8 cellular contexts compared by ENCODE assay signal in genomic region chr6:170290306-170291128, GRCh38. TPM values are rescaled to one million over a fixed set of nuclear protein-coding genes. Genes with fewer than 3 reads are reported as not detected.
DNase-seq lines count a peak whose midpoint lies in the region; ATAC-seq and TF ChIP-seq lines count a peak whose summit lies in the region.

TSS of gene DLL1 (minus strand) at chr6:170291078. CDS start at chr6:170290139, 939 bp downstream.

- no peaks in the 10 kb centered on the region for H3K4me1 ChIP-seq in osteoblast (ENCODE audit: insufficient read depth, low read length)

- peak within 1 kb of the TSS; percentile 81 for H3K4me2 ChIP-seq in osteoblast (ENCODE audit: insufficient read depth, low read length)

- H3K4me3 Mint-ChIP-seq in activated naive CD8-positive, alpha-beta T cell treated with anti-CD3 and anti-CD28 coated beads, Interleukin-2, amount 10 ng/mL, durations not matched to agents 7 days and 5 days: peak within 1 kb of the TSS; percentile 90

- DNase-seq in AG10803 (ENCODE audit: low read depth) (peak; percentile 40), NCI-H748 (lab: John Stamatoyannopoulos, UW; ENCODE audit: unreplicated experiment) (peak; percentile 97), cardiac septum (ENCODE audit: low spot score) (peak; percentile 78), osteoblast (ENCODE audit: insufficient read length, low spot score, missing footprints) (peak; percentile 93)
- DNase-seq in activated naive CD8-positive, alpha-beta T cell treated with anti-CD3 and anti-CD28 coated beads, Interleukin-2, amount 10 ng/mL, durations not matched to agents 7 days and 5 days: peak; percentile 74

- no peaks in the 10 kb centered on the region for H3K9me3 ChIP-seq in osteoblast (ENCODE audit: low read depth, low read length)

- H3K27me3 Mint-ChIP-seq in activated naive CD8-positive, alpha-beta T cell treated with anti-CD3 and anti-CD28 coated beads, Interleukin-2, amount 10 ng/mL, durations not matched to agents 7 days and 5 days: peaks cover 40% of the 10 kb centered on the region

- H4K20me1 ChIP-seq in osteoblast (ENCODE audit: insufficient read depth, low read length): no peaks in the 10 kb centered on the region

- TF ChIP-seq CTCF in AG10803 (conservative IDR thresholded peaks at IDR 0.05; ENCODE audit: low read length): no peak
- no peak for TF ChIP-seq CTCF in osteoblast (IDR thresholded peaks at IDR 0.05; ENCODE audit: extremely low read depth, low read depth, low read length)

- POLR2A ChIA-PET in activated naive CD8-positive, alpha-beta T cell treated with anti-CD3 and anti-CD28 coated beads, Interleukin-2, amount 10 ng/mL, durations not matched to agents 7 days and 5 days (lab: Charles Lee): interaction anchor here (0.9 to 5.1 kb wide), 6 partner anchors 11 to 588 kb away, joined by 3 to 35 read pairs (median 12); partner anchors contain the start of genes C6orf120 and WDR27

- H3K36me3 ChIP-seq in osteoblast (ENCODE audit: insufficient read depth, low read length): no peaks in the 10 kb centered on the region

- no peaks in the 10 kb centered on the region for H3K79me2 ChIP-seq in osteoblast (ENCODE audit: insufficient read depth, low read length)

- no peak within 1 kb of the TSS for H3K27ac ChIP-seq in osteoblast (ENCODE audit: low read depth, low read length)

- ATAC-seq in GM21529 (IDR thresholded peaks at IDR 0.05; ENCODE audit: unreplicated experiment): peak; percentile 25
- ATAC-seq in activated naive CD8-positive, alpha-beta T cell treated with anti-CD3 and anti-CD28 coated beads, Interleukin-2, amount 10 ng/mL, durations not matched to agents 7 days and 5 days (ENCODE audit: low read depth): peak; percentile 30
- no peak for ATAC-seq in GM18909 (IDR thresholded peaks at IDR 0.05; ENCODE audit: poor library complexity, unreplicated experiment)
- ATAC-seq in GM21447 (IDR thresholded peaks at IDR 0.05; ENCODE audit: unreplicated experiment): no peak

- peak within 1 kb of the TSS; percentile 84 for H3K27ac Mint-ChIP-seq in activated naive CD8-positive, alpha-beta T cell treated with anti-CD3 and anti-CD28 coated beads, Interleukin-2, amount 10 ng/mL, durations not matched to agents 7 days and 5 days

- peak within 1 kb of the TSS; percentile 59 for H2AFZ ChIP-seq in osteoblast (ENCODE audit: low read length)

- intact Hi-C loops in cardiac septum (cut with DNase I): loop anchor here (5.0 kb wide), 2 partner anchors 278 to 328 kb away; no protein-coding TSS in a partner anchor

- H3K4me3 ChIP-seq in AG10803 (ENCODE audit: low read length) (peak within 1 kb of the TSS; percentile 70), osteoblast (ENCODE audit: insufficient read depth, low read length) (peak within 1 kb of the TSS; percentile 75)

- peaks cover 82% of the 10 kb centered on the region for H3K27me3 ChIP-seq in osteoblast (ENCODE audit: insufficient read depth, low read length)

- no peaks in the 10 kb centered on the region for H3K9me3 Mint-ChIP-seq in activated naive CD8-positive, alpha-beta T cell treated with anti-CD3 and anti-CD28 coated beads, Interleukin-2, amount 10 ng/mL, durations not matched to agents 7 days and 5 days

- H3K36me3 Mint-ChIP-seq in activated naive CD8-positive, alpha-beta T cell treated with anti-CD3 and anti-CD28 coated beads, Interleukin-2, amount 10 ng/mL, durations not matched to agents 7 days and 5 days: peaks cover 9% of the 10 kb centered on the region

- H3K4me1 Mint-ChIP-seq in activated naive CD8-positive, alpha-beta T cell treated with anti-CD3 and anti-CD28 coated beads, Interleukin-2, amount 10 ng/mL, durations not matched to agents 7 days and 5 days: peaks cover 35% of the 10 kb centered on the region

RNA-seq across cellular contexts. Expression of gene DLL1, which starts in this region (rescaled TPM):
- total RNA-seq in activated naive CD8-positive, alpha-beta T cell treated with anti-CD3 and anti-CD28 coated beads, Interleukin-2, amount 10 ng/mL, durations not matched to agents 7 days and 5 days: 10 to 100 TPM; 15.2 to 15.8 TPM
- total RNA-seq in cardiac septum: 6.4 TPM
- total RNA-seq in osteoblast: 0.29 and 0.36 TPM in 2 replicates

Comparison
In these comparisons a context has a peak if more than half of its experiments do, and no peak if none do; other contexts are left out.
1. Peak in DNase-seq, H3K4me3 ChIP-seq and H3K4me2 ChIP-seq in osteoblast; RNA of the gene not detected or under 1 TPM.
2. DNase-seq: peak in every context shown above with its lines; median percentile 97 in NCI-H748; 93 in osteoblast; 78 in cardiac septum; 74 in activated naive CD8-positive, alpha-beta T cell treated with anti-CD3 and anti-CD28 coated beads, Interleukin-2, amount 10 ng/mL, durations not matched to agents 7 days and 5 days; 40 in AG10803.
3. ATAC-seq: peak in GM21529 (single experiment) and activated naive CD8-positive, alpha-beta T cell treated with anti-CD3 and anti-CD28 coated beads, Interleukin-2, amount 10 ng/mL, durations not matched to agents 7 days and 5 days (single experiment); none in GM18909 (single experiment) and GM21447 (single experiment).